In genomic region chr2:234514099-234514498, GRCh38 we compare ENCODE assay signal across 17 cellular contexts.
"Had no signal": no experiment of that assay in that cellular context is flagged by ENCODE, and none has a peak within 500 bp of the region (broad histone marks: within the 10 kb centered on the region; RNA-seq: fewer than 3 reads in every experiment).

No MANE protein-coding gene starts in this region.

- H3K36me3 Mint-ChIP-seq: activated naive CD8-positive, alpha-beta T cell treated with anti-CD3 and anti-CD28 coated beads, Interleukin-2, amount 10 ng/mL, durations not matched to agents 7 days and 5 days had no signal

- H3K9me3 ChIP-seq: adrenal gland, breast epithelium had no signal

- H3K27ac ChIP-seq: adrenal gland, breast epithelium had no signal

- H3K9me3 Mint-ChIP-seq: activated B cell treated with CpG ODN at 0.5 μM for 24 hours; activated CD4-positive, alpha-beta T cell treated with anti-CD3 and anti-CD28 coated beads, Interleukin-2, amount 10 ng/mL, durations not matched to agents 7 days and 5 days; activated CD8-positive, alpha-beta T cell treated with anti-CD3 and anti-CD28 coated beads for 36 hours; activated naive CD8-positive, alpha-beta T cell treated with anti-CD3 and anti-CD28 coated beads, Interleukin-2, amount 10 ng/mL, durations not matched to agents 7 days and 5 days had no signal

- H3K4me3 Mint-ChIP-seq: activated B cell treated with CpG ODN at 0.5 μM for 24 hours; activated CD4-positive, alpha-beta T cell treated with anti-CD3 and anti-CD28 coated beads, Interleukin-2, amount 10 ng/mL, durations not matched to agents 7 days and 5 days; activated CD8-positive, alpha-beta T cell treated with anti-CD3 and anti-CD28 coated beads for 36 hours; activated naive CD8-positive, alpha-beta T cell treated with anti-CD3 and anti-CD28 coated beads, Interleukin-2, amount 10 ng/mL, durations not matched to agents 7 days and 5 days; T-helper 17 cell had no signal

- H3K27me3 ChIP-seq: adrenal gland, breast epithelium had no signal

- DNase-seq: activated B cell treated with CpG ODN at 0.5 μM for 24 hours; activated CD4-positive, alpha-beta T cell treated with anti-CD3 and anti-CD28 coated beads for 1 hour; activated CD4-positive, alpha-beta T cell treated with anti-CD3 and anti-CD28 coated beads, Interleukin-2, amount 10 ng/mL, durations not matched to agents 7 days and 5 days; activated CD8-positive, alpha-beta memory T cell treated with anti-CD3 and anti-CD28 coated beads, Interleukin-2, amount 50 U/mL, for 4 hours; activated CD8-positive, alpha-beta T cell treated with anti-CD3 and anti-CD28 coated beads for 36 hours; activated naive CD4-positive, alpha-beta T cell treated with anti-CD3 and anti-CD28 coated beads, Interleukin-2, amount 50 U/mL, for 16 hours; activated naive CD8-positive, alpha-beta T cell treated with anti-CD3 and anti-CD28 coated beads, Interleukin-2, amount 10 ng/mL, durations not matched to agents 7 days and 5 days; caudate nucleus; NCI-H187 treated with DMSO at 0.1 percent for 48 hours; NCI-H2081 treated with DMSO at 0.1 percent for 48 hours; NCI-H226; NCI-H526; SIG-M5; T-helper 17 cell; T-helper 9 cell had no signal

- H3K4me1 Mint-ChIP-seq: activated B cell treated with CpG ODN at 0.5 μM for 24 hours; activated CD4-positive, alpha-beta T cell treated with anti-CD3 and anti-CD28 coated beads, Interleukin-2, amount 10 ng/mL, durations not matched to agents 7 days and 5 days; activated naive CD8-positive, alpha-beta T cell treated with anti-CD3 and anti-CD28 coated beads, Interleukin-2, amount 10 ng/mL, durations not matched to agents 7 days and 5 days; T-helper 17 cell had no signal

- ATAC-seq: activated CD8-positive, alpha-beta T cell treated with anti-CD3 and anti-CD28 coated beads for 36 hours; T-helper 17 cell had no signal

- H3K4me3 ChIP-seq: adrenal gland, breast epithelium had no signal

- H3K4me1 ChIP-seq: adrenal gland, breast epithelium had no signal

- H3K27me3 Mint-ChIP-seq: activated CD8-positive, alpha-beta T cell treated with anti-CD3 and anti-CD28 coated beads for 36 hours had no signal

- H3K36me3 ChIP-seq: adrenal gland, breast epithelium had no signal
